ENCODE assay signal across 14 cellular contexts in genomic region chr12:24379038-24379437, GRCh38.
DNase-seq lines count a peak whose midpoint lies in the region; ATAC-seq and TF ChIP-seq lines count a peak whose summit lies in the region.
"Had no signal": no experiment of that assay in that cellular context is flagged by ENCODE, and none has a peak within 500 bp of the region (broad histone marks: within the 10 kb centered on the region; RNA-seq: fewer than 3 reads in every experiment).

No MANE protein-coding gene starts in this region.

- ATAC-seq in GM19328 (IDR thresholded peaks at IDR 0.05; ENCODE audit: unreplicated experiment) (peak; percentile 70), HG02798 (IDR thresholded peaks at IDR 0.05; ENCODE audit: poor library complexity, unreplicated experiment) (peak; percentile 48), HG03575 (IDR thresholded peaks at IDR 0.05; ENCODE audit: extremely low read depth, insufficient number of reproducible peaks, low FRiP score, unreplicated experiment) (peak; percentile 62)
- ATAC-seq: naive thymus-derived CD4-positive, alpha-beta T cell had no signal

- TF ChIP-seq CTCF in osteocyte (IDR thresholded peaks at IDR 0.05) (no peak), brain microvascular endothelial cell (IDR thresholded peaks at IDR 0.05; ENCODE audit: low read depth, low read length, missing control alignments) (no peak)

- no peaks in the 10 kb centered on the region for H3K27me3 Mint-ChIP-seq in osteocyte (ENCODE audit: unreplicated experiment)
- H3K27me3 Mint-ChIP-seq: activated naive CD4-positive, alpha-beta T cell treated with anti-CD3 and anti-CD28 coated beads, Interleukin-2, amount 10 ng/mL, durations not matched to agents 7 days and 5 days; naive thymus-derived CD4-positive, alpha-beta T cell had no signal

- peaks cover 8% of the 10 kb centered on the region for H3K9me3 Mint-ChIP-seq in osteocyte (ENCODE audit: unreplicated experiment)

- no peaks in the 10 kb centered on the region for H3K27me3 ChIP-seq in brain microvascular endothelial cell (replicated peaks)

- peaks cover 45% of the 10 kb centered on the region for H3K4me1 Mint-ChIP-seq in osteocyte (ENCODE audit: unreplicated experiment)
- H3K4me1 Mint-ChIP-seq: activated naive CD4-positive, alpha-beta T cell treated with anti-CD3 and anti-CD28 coated beads, Interleukin-2, amount 10 ng/mL, durations not matched to agents 7 days and 5 days; naive thymus-derived CD4-positive, alpha-beta T cell had no signal

- H3K4me3 Mint-ChIP-seq in osteocyte (ENCODE audit: unreplicated experiment) = no peak overlapping the region
- H3K4me3 Mint-ChIP-seq: activated naive CD4-positive, alpha-beta T cell treated with anti-CD3 and anti-CD28 coated beads, Interleukin-2, amount 10 ng/mL, durations not matched to agents 7 days and 5 days; naive thymus-derived CD4-positive, alpha-beta T cell had no signal

- DNase-seq in osteocyte (ENCODE audit: extremely low spot score, unreplicated experiment) (no peak), ecto neural progenitor cell (ENCODE audit: low spot score) (no peak), brain microvascular endothelial cell (no peak), NCI-H1417 (lab: John Stamatoyannopoulos, UW) (no peak), HT-29 (ENCODE audit: low spot score) (no peak)
- DNase-seq: activated CD4-positive, alpha-beta T cell treated with anti-CD3 and anti-CD28 coated beads for 1 hour; activated naive CD4-positive, alpha-beta T cell treated with anti-CD3 and anti-CD28 coated beads, Interleukin-2, amount 10 ng/mL, durations not matched to agents 7 days and 5 days; DMS 273 treated with DMSO at 0.1 percent for 48 hours; hypothalamus; naive thymus-derived CD4-positive, alpha-beta T cell; NCI-H2171 had no signal

- H3K4me3 ChIP-seq in brain microvascular endothelial cell (ENCODE audit: low read depth, low read length) = no peak overlapping the region

- no peaks in the 10 kb centered on the region for H3K36me3 ChIP-seq in brain microvascular endothelial cell (replicated peaks)

- no peaks in the 10 kb centered on the region for H3K36me3 Mint-ChIP-seq in osteocyte (ENCODE audit: unreplicated experiment)
- H3K36me3 Mint-ChIP-seq: activated naive CD4-positive, alpha-beta T cell treated with anti-CD3 and anti-CD28 coated beads, Interleukin-2, amount 10 ng/mL, durations not matched to agents 7 days and 5 days; naive thymus-derived CD4-positive, alpha-beta T cell had no signal

- in situ Hi-C loops in brain microvascular endothelial cell (cut with HindIII; ENCODE audit: low pct_ligation_motif_present, low sequenced_read_pairs) = no loop called here

- H3K27ac ChIP-seq in brain microvascular endothelial cell = no peak overlapping the region

- H3K27ac Mint-ChIP-seq in osteocyte (ENCODE audit: unreplicated experiment) = peak overlapping the region; percentile 54
- H3K27ac Mint-ChIP-seq: activated naive CD4-positive, alpha-beta T cell treated with anti-CD3 and anti-CD28 coated beads, Interleukin-2, amount 10 ng/mL, durations not matched to agents 7 days and 5 days; naive thymus-derived CD4-positive, alpha-beta T cell had no signal
